ENCODE assay signal across 3 cellular contexts in the genomic region with DNA sequence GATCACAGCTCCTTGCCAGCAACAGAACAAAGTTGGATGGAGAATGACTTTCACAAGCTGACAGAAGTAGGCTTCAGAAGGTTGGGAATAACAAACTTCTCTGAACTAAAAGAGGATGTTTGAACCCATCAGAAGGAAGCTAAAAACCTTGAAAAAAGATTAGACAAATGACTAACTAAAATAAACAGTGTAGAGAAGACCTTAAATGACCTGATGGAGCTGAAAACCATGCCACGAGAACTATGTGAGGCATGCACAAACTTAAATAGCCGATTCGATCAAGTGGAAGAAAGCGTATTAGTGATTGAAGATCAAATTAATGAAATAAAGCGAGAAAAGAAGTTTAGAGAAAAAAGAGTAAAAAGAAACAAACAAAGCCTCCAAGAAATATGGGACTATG. TPM values are rescaled to one million over a fixed set of nuclear protein-coding genes. Genes with fewer than 3 reads are reported as not detected.
"Had no signal": no experiment of that assay in that cellular context is flagged by ENCODE, and none has a peak within 500 bp of the region (broad histone marks: within the 10 kb centered on the region; RNA-seq: fewer than 3 reads in every experiment).

No MANE protein-coding gene starts in this region.

RNA-seq across cellular contexts. Expression of gene MSH4, which starts 18.0 kb away (rescaled TPM):
- total RNA-seq: ascending aorta, body of pancreas had no signal
- polyA plus RNA-seq: cardiac muscle cell had no signal
